Comparison of ENCODE assay signal across 40 cellular contexts in the genomic region with DNA sequence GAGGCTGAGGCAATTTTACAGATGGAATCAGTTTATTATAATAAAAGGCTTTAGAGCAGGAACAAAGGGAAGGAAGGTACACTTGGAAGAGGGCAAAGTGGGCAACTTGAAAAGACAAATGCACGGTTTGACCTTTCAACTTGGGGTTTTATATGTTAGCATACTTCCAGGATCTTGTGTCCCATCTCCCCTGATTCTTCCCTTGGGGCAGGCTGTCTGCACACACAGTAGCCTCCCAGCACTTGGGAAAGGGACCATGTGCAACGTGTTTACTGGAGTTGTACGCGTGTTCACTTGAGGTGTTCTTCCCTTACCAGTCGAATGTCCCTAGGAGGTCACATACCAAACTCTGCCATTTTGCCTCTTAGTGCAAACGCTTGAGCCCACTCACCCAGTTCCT.
"Had no signal": no experiment of that assay in that cellular context is flagged by ENCODE, and none has a peak within 500 bp of the region (broad histone marks: within the 10 kb centered on the region; RNA-seq: fewer than 3 reads in every experiment).

No MANE protein-coding gene starts in this region.

- H3K4me1 ChIP-seq: breast epithelium had no signal

- H3K9me3 ChIP-seq: adrenal gland, ascending aorta, body of pancreas, breast epithelium had no signal

- H3K27me3 Mint-ChIP-seq: activated naive CD4-positive, alpha-beta T cell treated with anti-CD3 and anti-CD28 coated beads, Interleukin-2, amount 10 ng/mL, durations not matched to agents 7 days and 5 days; activated naive CD4-positive, alpha-beta T cell treated with anti-CD3 and anti-CD28 coated beads, Interleukin-2, amount 50 U/mL, for 24 hours; activated naive CD8-positive, alpha-beta T cell; activated naive CD8-positive, alpha-beta T cell treated with anti-CD3 and anti-CD28 coated beads for 36 hours; activated naive CD8-positive, alpha-beta T cell treated with anti-CD3 and anti-CD28 coated beads, Interleukin-2, amount 10 ng/mL, durations not matched to agents 7 days and 5 days; activated naive CD8-positive, alpha-beta T cell treated with anti-CD3 and anti-CD28 coated beads, Interleukin-2, amount 50 U/mL, for 24 hours; activated T-cell treated with anti-CD3 and anti-CD28 coated beads, Interleukin-2, amount 50 U/mL, for 24 hours; activated T-helper 17 cell treated with anti-CD3 and anti-CD28 coated beads, Interleukin-2, amount 50 U/mL, for 72 hours; brain; central memory CD8-positive, alpha-beta T cell had no signal

- FAIRE-seq: astrocyte, bronchial epithelial cell had no signal

- H3K27me3 ChIP-seq: adrenal gland, ascending aorta, body of pancreas, brain microvascular endothelial cell, breast epithelium, cardiac muscle cell had no signal

- H3K4me3 ChIP-seq: adrenal gland, ascending aorta, body of pancreas, breast epithelium, cardiac muscle cell had no signal

- H3K9me3 Mint-ChIP-seq: activated naive CD4-positive, alpha-beta T cell treated with anti-CD3 and anti-CD28 coated beads, Interleukin-2, amount 50 U/mL, for 24 hours; activated naive CD8-positive, alpha-beta T cell treated with anti-CD3 and anti-CD28 coated beads, Interleukin-2, amount 50 U/mL, for 24 hours; activated T-cell treated with anti-CD3 and anti-CD28 coated beads, Interleukin-2, amount 50 U/mL, for 4 hours; activated T-helper 1 cell treated with anti-CD3 and anti-CD28 coated beads, Interleukin-12 subunit alpha, Interleukin-12 subunit beta, Interleukin-2, Interleukin-4 antibody, amounts not matched to agents 30 ng/mL and 10 ng/mL and 1 ng/mL, durations not matched to agents 14 hours and 24 hours and 36 hours; central memory CD8-positive, alpha-beta T cell had no signal

- H3K27ac ChIP-seq: adrenal gland, ascending aorta, body of pancreas, brain microvascular endothelial cell, breast epithelium, cardiac muscle cell had no signal

- H3K36me3 ChIP-seq: adrenal gland, brain microvascular endothelial cell, breast epithelium had no signal

- H3K4me3 Mint-ChIP-seq: activated naive CD4-positive, alpha-beta T cell treated with anti-CD3 and anti-CD28 coated beads for 36 hours; activated naive CD4-positive, alpha-beta T cell treated with anti-CD3 and anti-CD28 coated beads, Interleukin-2, amount 10 ng/mL, durations not matched to agents 7 days and 5 days; activated naive CD4-positive, alpha-beta T cell treated with anti-CD3 and anti-CD28 coated beads, Interleukin-2, amount 50 U/mL, for 24 hours; activated naive CD8-positive, alpha-beta T cell; activated naive CD8-positive, alpha-beta T cell treated with anti-CD3 and anti-CD28 coated beads for 36 hours; activated naive CD8-positive, alpha-beta T cell treated with anti-CD3 and anti-CD28 coated beads, Interleukin-2, amount 10 ng/mL, durations not matched to agents 7 days and 5 days; activated naive CD8-positive, alpha-beta T cell treated with anti-CD3 and anti-CD28 coated beads, Interleukin-2, amount 50 U/mL, for 24 hours; activated T-cell treated with anti-CD3 and anti-CD28 coated beads, Interleukin-2, amount 50 U/mL, for 24 hours; activated T-cell treated with anti-CD3 and anti-CD28 coated beads, Interleukin-2, amount 50 U/mL, for 4 hours; activated T-cell treated with anti-CD3 and anti-CD28 coated beads, Interleukin-2, amount 50 U/mL, for 72 hours; activated T-helper 1 cell treated with anti-CD3 and anti-CD28 coated beads, Interleukin-12 subunit alpha, Interleukin-12 subunit beta, Interleukin-2, Interleukin-4 antibody, amounts not matched to agents 30 ng/mL and 10 ng/mL and 1 ng/mL, durations not matched to agents 14 hours and 24 hours and 36 hours; activated T-helper 17 cell treated with anti-CD3 and anti-CD28 coated beads, Interleukin-2, amount 50 U/mL, for 72 hours; brain; central memory CD8-positive, alpha-beta T cell had no signal

- ATAC-seq: activated naive CD4-positive, alpha-beta T cell treated with anti-CD3 and anti-CD28 coated beads, Interleukin-2, amount 50 U/mL, for 72 hours; activated naive CD8-positive, alpha-beta T cell treated with anti-CD3 and anti-CD28 coated beads, Interleukin-2, amount 50 U/mL, for 24 hours; activated T-cell treated with anti-CD3 and anti-CD28 coated beads, Interleukin-2, amount 50 U/mL, for 4 hours; activated T-cell treated with anti-CD3 and anti-CD28 coated beads, Interleukin-2, amount 50 U/mL, for 72 hours; activated T-helper 17 cell treated with anti-CD3 and anti-CD28 coated beads, Interleukin-2, amount 50 U/mL, for 72 hours; body of pancreas had no signal

- DNase-seq: activated effector memory CD4-positive, alpha-beta T cell treated with anti-CD3 and anti-CD28 coated beads, Interleukin-2, amount 50 U/mL, for 16 hours; activated effector memory CD4-positive, alpha-beta T cell treated with Interleukin-2 at 50 U/mL for 16 hours; activated gamma-delta T cell; activated gamma-delta T cell treated with Interleukin-2 at 50 U/mL for 16 hours; activated naive CD4-positive, alpha-beta T cell; activated naive CD4-positive, alpha-beta T cell treated with anti-CD3 and anti-CD28 coated beads for 36 hours; activated naive CD4-positive, alpha-beta T cell treated with anti-CD3 and anti-CD28 coated beads, Interleukin-2, amount 10 ng/mL, durations not matched to agents 7 days and 5 days; activated naive CD4-positive, alpha-beta T cell treated with anti-CD3 and anti-CD28 coated beads, Interleukin-2, amount 50 U/mL, for 16 hours; activated naive CD4-positive, alpha-beta T cell treated with Interleukin-2 at 50 U/mL for 16 hours; activated naive CD8-positive, alpha-beta T cell treated with anti-CD3 and anti-CD28 coated beads for 36 hours; activated naive CD8-positive, alpha-beta T cell treated with anti-CD3 and anti-CD28 coated beads, Interleukin-2, amount 10 ng/mL, durations not matched to agents 7 days and 5 days; activated naive CD8-positive, alpha-beta T cell treated with anti-CD3 and anti-CD28 coated beads, Interleukin-2, amount 50 U/mL, for 24 hours; activated T-cell treated with anti-CD3 and anti-CD28 coated beads, Interleukin-2, amount 50 U/mL, for 1 hour; activated T-cell treated with anti-CD3 and anti-CD28 coated beads, Interleukin-2, amount 50 U/mL, for 24 hours; activated T-cell treated with anti-CD3 and anti-CD28 coated beads, Interleukin-2, amount 50 U/mL, for 4 hours; activated T-cell treated with anti-CD3 and anti-CD28 coated beads, Interleukin-2, amount 50 U/mL, for 48 hours; activated T-cell treated with anti-CD3 and anti-CD28 coated beads, Interleukin-2, amount 50 U/mL, for 72 hours; adrenal gland; amniotic stem cell; amygdala; anterior cingulate cortex; aorta; body of pancreas; brain microvascular endothelial cell; caudate nucleus; central memory CD4-positive, alpha-beta T cell; cerebellar nuclear complex had no signal

- H3K27ac Mint-ChIP-seq: activated naive CD4-positive, alpha-beta T cell treated with anti-CD3 and anti-CD28 coated beads for 36 hours; activated naive CD4-positive, alpha-beta T cell treated with anti-CD3 and anti-CD28 coated beads, Interleukin-2, amount 10 ng/mL, durations not matched to agents 7 days and 5 days; activated naive CD8-positive, alpha-beta T cell; activated naive CD8-positive, alpha-beta T cell treated with anti-CD3 and anti-CD28 coated beads for 36 hours; activated naive CD8-positive, alpha-beta T cell treated with anti-CD3 and anti-CD28 coated beads, Interleukin-2, amount 10 ng/mL, durations not matched to agents 7 days and 5 days; activated naive CD8-positive, alpha-beta T cell treated with anti-CD3 and anti-CD28 coated beads, Interleukin-2, amount 50 U/mL, for 24 hours; activated T-cell treated with anti-CD3 and anti-CD28 coated beads, Interleukin-2, amount 50 U/mL, for 24 hours; activated T-helper 1 cell treated with anti-CD3 and anti-CD28 coated beads, Interleukin-12 subunit alpha, Interleukin-12 subunit beta, Interleukin-2, Interleukin-4 antibody, amounts not matched to agents 30 ng/mL and 10 ng/mL and 1 ng/mL, durations not matched to agents 14 hours and 24 hours and 36 hours; activated T-helper 17 cell treated with anti-CD3 and anti-CD28 coated beads, Interleukin-2, amount 50 U/mL, for 72 hours; activated T-helper 2 cell treated with anti-CD3 and anti-CD28 coated beads, Interferon-gamma antibody, Interleukin-2, Interleukin-4, amounts not matched to agents 10 μg/mL and 5 μg/mL and 100 μg/mL, durations not matched to agents 14 hours and 24 hours and 36 hours; brain had no signal
